ENCODE assay signal across 13 cellular contexts in genomic region chr7:127598318-127598717, GRCh38. TPM values are rescaled to one million over a fixed set of nuclear protein-coding genes. Genes with fewer than 3 reads are reported as not detected.
DNase-seq lines count a peak whose midpoint lies in the region; ATAC-seq, FAIRE-seq and TF ChIP-seq lines count a peak whose summit lies in the region.
"Had no signal": no experiment of that assay in that cellular context is flagged by ENCODE, and none has a peak within 500 bp of the region (broad histone marks: within the 10 kb centered on the region; RNA-seq: fewer than 3 reads in every experiment).

No MANE protein-coding gene starts in this region.

- TF ChIP-seq POLR2A in A549 (IDR thresholded peaks at IDR 0.05; ENCODE audit: low read length) (no peak), body of pancreas (IDR thresholded peaks at IDR 0.05) (no peak)

- in situ Hi-C loops in GM13977 (cut with MboI; ENCODE audit: low pct_unique_long_range_greater_than_20kb, low sequenced_read_pairs, unreplicated experiment): no loop called here

- FAIRE-seq in A549 (lab: Jason Lieb, UNC): no peak
- FAIRE-seq in small intestine (lab: Jason Lieb, UNC): no peak

- intact Hi-C loops in body of pancreas (cut with DNase I): loop anchor here (10.0 kb wide), 1 partner anchor 46 kb away; no protein-coding TSS in a partner anchor

- DNase-seq in A549 (ENCODE audit: low read depth in 1 of 2, low spot score in 1 of 2) (peak; percentile 35 to 47), GM13977 (ENCODE audit: low spot score) (no peak), body of pancreas (no peak), small intestine (no peak), NCI-H2196 treated with DMSO at 0.1 percent for 48 hours (lab: John Stamatoyannopoulos, UW; ENCODE audit: unreplicated experiment) (no peak)
- DNase-seq: activated T-cell treated with anti-CD3 and anti-CD28 coated beads for 4 hours, DMS79 treated with DMSO at 0.1 percent for 48 hours, dorsolateral prefrontal cortex, KBM-7, left ventricle myocardium superior, SIG-M5 had no signal

- CTCF ChIA-PET in A549 (lab: Yijun Ruan, JAX): interaction anchor here (1.2 kb wide), 1 partner anchor 9 kb away, joined by 6 read pairs; the partner anchor contains the start of gene ARF5

- TF ChIP-seq EP300 in A549 (IDR thresholded peaks at IDR 0.05): no peak

- ATAC-seq in A549 (peak in 1 of 2 experiments; percentile 80; a peak in 3 of 6 replicates), body of pancreas (no peak), GM18519 (IDR thresholded peaks at IDR 0.05; ENCODE audit: low FRiP score, unreplicated experiment) (no peak)
- ATAC-seq: left ventricle myocardium superior had no signal

- H3K4me2 ChIP-seq in A549: no peak overlapping the region

- H3K36me3 ChIP-seq in body of pancreas (replicated peaks in 1 of 2; ENCODE audit: insufficient read depth in 1 of 2, low read depth in 2 of 2) (no peaks in the 10 kb centered on the region), small intestine (ENCODE audit: control insufficient read depth in 2 of 2, insufficient read depth in 2 of 2, low read length in 2 of 2) (no peaks in the 10 kb centered on the region)

- no peaks in the 10 kb centered on the region for H3K4me1 ChIP-seq in A549
- H3K4me1 ChIP-seq in body of pancreas: peaks cover 18% of the 10 kb centered on the region
- no peaks in the 10 kb centered on the region for H3K4me1 ChIP-seq in small intestine (ENCODE audit: control insufficient read depth in 2 of 2, insufficient read depth in 1 of 2, low read depth in 1 of 2, low read length in 1 of 2)

- peak in 1 of 2 experiments; percentile 34; a peak in 2 of 5 replicates for TF ChIP-seq RAD21 in A549 (conservative IDR thresholded peaks at IDR 0.05 in 1 of 2, IDR thresholded peaks at IDR 0.05 in 1 of 2)

- POLR2A ChIA-PET in A549 (lab: Yijun Ruan, JAX): no interaction called here

- H3K27me3 ChIP-seq in body of pancreas (no peaks in the 10 kb centered on the region), small intestine (ENCODE audit: control insufficient read depth in 2 of 2, insufficient read depth in 2 of 2, low read length in 2 of 2) (no peaks in the 10 kb centered on the region)
- H3K27me3 ChIP-seq: dorsolateral prefrontal cortex had no signal

- no peaks in the 10 kb centered on the region for H3K9me3 ChIP-seq in A549
- no peaks in the 10 kb centered on the region for H3K9me3 ChIP-seq in body of pancreas
- no peaks in the 10 kb centered on the region for H3K9me3 ChIP-seq in small intestine (ENCODE audit: control insufficient read depth, low read depth)

- no peak for TF ChIP-seq CTCF in A549 (IDR thresholded peaks at IDR 0.05)
- TF ChIP-seq CTCF in GM13977 (IDR thresholded peaks at IDR 0.05; ENCODE audit: extremely low read depth, insufficient read depth, missing control alignments): peak; percentile 33
- TF ChIP-seq CTCF in body of pancreas (IDR thresholded peaks at IDR 0.05): peak in 4 of 7 experiments; percentile 4 to 30 (median 17)

- H3K4me3 ChIP-seq in A549 (no peak overlapping the region), body of pancreas (no peak overlapping the region), small intestine (ENCODE audit: low read depth in 1 of 2, low read length in 2 of 2) (no peak overlapping the region)
- H3K4me3 ChIP-seq: dorsolateral prefrontal cortex had no signal

- H3K27ac ChIP-seq in A549: no peak overlapping the region
- no peak overlapping the region for H3K27ac ChIP-seq in body of pancreas
- H3K27ac ChIP-seq in small intestine (ENCODE audit: low read depth in 1 of 2, low read length in 1 of 2): no peak overlapping the region
- H3K27ac ChIP-seq: dorsolateral prefrontal cortex had no signal

- WGBS in A549 (ENCODE audit: missing lambda C conversion rate): 43% methylated on average over 6 of the region's 6 CpGs
- WGBS in body of pancreas, 2 donors: 59 to 66% methylated on average over 6 of the region's 6 CpGs
- WGBS in small intestine, 3 donors: 67 to 84% (median 74%) methylated on average over 6 of the region's 6 CpGs

TF ChIP-seq in A549, 52 proteins besides CTCF, POLR2A, EP300 and RAD21:
- TF ChIP-seq KDM1A (IDR thresholded peaks at IDR 0.05; ENCODE audit: low read depth) (no peak), CBX8 (IDR thresholded peaks at IDR 0.05) (no peak), EHMT2 (IDR thresholded peaks at IDR 0.05; ENCODE audit: low read depth) (no peak), BHLHE40 (IDR thresholded peaks at IDR 0.05; ENCODE audit: low read depth, low read length) (no peak), HMGXB4 (CRISPR knock-in tag; IDR thresholded peaks at IDR 0.05; ENCODE audit: borderline replicate concordance) (no peak), TFCP2L1 (CRISPR knock-in tag; IDR thresholded peaks at IDR 0.05) (no peak), RARB (CRISPR knock-in tag; IDR thresholded peaks at IDR 0.05) (no peak), MAX (IDR thresholded peaks at IDR 0.05) (no peak)

RNA-seq across cellular contexts. Expression of gene FSCN3, which starts 4.8 kb away (rescaled TPM):
- polyA plus RNA-seq in A549 (2011; rRNA removed): 0.09 and 0.31 TPM in 2 replicates
- polyA plus RNA-seq in A549 (2012; cell fraction: cytosol; rRNA removed): 0.76 and 1.0 TPM in 2 replicates
- 1.1 and 2.7 TPM in 2 replicates for polyA plus RNA-seq in A549 (2012; cell fraction: nucleus; rRNA removed)
- polyA plus RNA-seq in A549 (2017; fragmentation: RNase III; extraction: RNeasy Plus Mini Kit Qiagen cat#74134 plus additional on column Dnase treatment): 0.15 to 0.42 TPM (median 0.26 TPM) in 3 replicates
- polyA minus RNA-seq in A549 (2011; rRNA and poly(A)+ RNA removed): 0.44 and 0.54 TPM in 2 replicates
- 10 to 100 TPM in 1 of 2 donors, not detected in 1; 19.4 TPM for total RNA-seq in body of pancreas
- under 1 TPM in 1 of 3 donors, not detected in 2; 0.09 TPM for polyA plus RNA-seq in small intestine
- total RNA-seq: left ventricle myocardium superior had no signal

RNA-seq across cellular contexts. Expression of gene ARF5, which starts 10.1 kb away (rescaled TPM):
- 150 and 163 TPM in 2 replicates for polyA plus RNA-seq in A549 (2011; rRNA removed)
- 242 and 278 TPM in 2 replicates for polyA plus RNA-seq in A549 (2012; cell fraction: cytosol; rRNA removed)
- polyA plus RNA-seq in A549 (2012; cell fraction: nucleus; rRNA removed): 215 and 226 TPM in 2 replicates
- polyA plus RNA-seq in A549 (2017; fragmentation: RNase III; extraction: RNeasy Plus Mini Kit Qiagen cat#74134 plus additional on column Dnase treatment): 163 to 175 TPM (median 172 TPM) in 3 replicates
- polyA minus RNA-seq in A549 (2011; rRNA and poly(A)+ RNA removed): 93.4 and 96.5 TPM in 2 replicates
- 100 to 1,000 TPM; 107 to 132 TPM for total RNA-seq in body of pancreas
- 100 to 1,000 TPM; 205 to 249 (median 214) TPM for polyA plus RNA-seq in small intestine

RNA-seq across cellular contexts. Expression of gene GCC1, which starts 12.9 kb away (rescaled TPM):
- polyA plus RNA-seq in A549 (2011; rRNA removed) (15.7 and 15.8 TPM in 2 replicates), A549 (2017; fragmentation: RNase III; extraction: RNeasy Plus Mini Kit Qiagen cat#74134 plus additional on column Dnase treatment) (11.8 to 13.4 TPM (median 12.5 TPM) in 3 replicates), small intestine (1 to 10 TPM; 7.0 to 10.0 (median 9.4) TPM)
- 3.8 and 4.5 TPM in 2 replicates for polyA plus RNA-seq in A549 (2012; cell fraction: cytosol; rRNA removed)
- polyA plus RNA-seq in A549 (2012; cell fraction: nucleus; rRNA removed): 3.4 and 3.8 TPM in 2 replicates
- polyA minus RNA-seq in A549 (2011; rRNA and poly(A)+ RNA removed): 25.7 and 26.0 TPM in 2 replicates
- 10 to 100 TPM; 13.7 to 23.1 TPM for total RNA-seq in body of pancreas

RNA-seq across cellular contexts. Expression of gene PAX4, which starts 19.6 kb away (rescaled TPM):
- polyA plus RNA-seq in A549 (2011; rRNA removed) (not detected in 2 replicates), A549 (2017; fragmentation: RNase III; extraction: RNeasy Plus Mini Kit Qiagen cat#74134 plus additional on column Dnase treatment) (not detected in 3 replicates), small intestine (under 1 TPM in 2 of 3 donors, not detected in 1; 0.31 to 0.81 TPM)
- not detected in 2 replicates for polyA plus RNA-seq in A549 (2012; cell fraction: cytosol; rRNA removed)
- polyA plus RNA-seq in A549 (2012; cell fraction: nucleus; rRNA removed): not detected in 2 replicates
- polyA minus RNA-seq in A549 (2011; rRNA and poly(A)+ RNA removed): not detected in 2 replicates
- not detected for total RNA-seq in body of pancreas
- total RNA-seq: left ventricle myocardium superior, urinary bladder had no signal
- polyA plus RNA-seq: urinary bladder had no signal

RNA-seq across cellular contexts. Expression of gene SND1, which starts 53.7 kb away (rescaled TPM):
- polyA plus RNA-seq in A549 (2011; rRNA removed): 132 and 138 TPM in 2 replicates
- 73.1 and 78.7 TPM in 2 replicates for polyA plus RNA-seq in A549 (2012; cell fraction: cytosol; rRNA removed)
- 146 and 153 TPM in 2 replicates for polyA plus RNA-seq in A549 (2012; cell fraction: nucleus; rRNA removed)
- polyA plus RNA-seq in A549 (2017; fragmentation: RNase III; extraction: RNeasy Plus Mini Kit Qiagen cat#74134 plus additional on column Dnase treatment): 102 to 105 TPM (median 105 TPM) in 3 replicates
- 225 and 228 TPM in 2 replicates for polyA minus RNA-seq in A549 (2011; rRNA and poly(A)+ RNA removed)
- total RNA-seq in body of pancreas: 100 to 1,000 TPM; 146 to 155 TPM
- polyA plus RNA-seq in small intestine: 100 to 1,000 TPM in 1 of 3 donors, 10 to 100 TPM in 2; 47.2 to 122 (median 62.1) TPM

Comparison
In these comparisons a context has a peak if more than half of its experiments do, and no peak if none do; other contexts are left out.
1. DNase-seq: peak in A549 (2 of 2); none in GM13977 (single experiment), body of pancreas (0 of 4), small intestine (single experiment) and NCI-H2196 treated with DMSO at 0.1 percent for 48 hours (single experiment).